Comparison of ENCODE assay signal across 7 cellular contexts in the genomic region with DNA sequence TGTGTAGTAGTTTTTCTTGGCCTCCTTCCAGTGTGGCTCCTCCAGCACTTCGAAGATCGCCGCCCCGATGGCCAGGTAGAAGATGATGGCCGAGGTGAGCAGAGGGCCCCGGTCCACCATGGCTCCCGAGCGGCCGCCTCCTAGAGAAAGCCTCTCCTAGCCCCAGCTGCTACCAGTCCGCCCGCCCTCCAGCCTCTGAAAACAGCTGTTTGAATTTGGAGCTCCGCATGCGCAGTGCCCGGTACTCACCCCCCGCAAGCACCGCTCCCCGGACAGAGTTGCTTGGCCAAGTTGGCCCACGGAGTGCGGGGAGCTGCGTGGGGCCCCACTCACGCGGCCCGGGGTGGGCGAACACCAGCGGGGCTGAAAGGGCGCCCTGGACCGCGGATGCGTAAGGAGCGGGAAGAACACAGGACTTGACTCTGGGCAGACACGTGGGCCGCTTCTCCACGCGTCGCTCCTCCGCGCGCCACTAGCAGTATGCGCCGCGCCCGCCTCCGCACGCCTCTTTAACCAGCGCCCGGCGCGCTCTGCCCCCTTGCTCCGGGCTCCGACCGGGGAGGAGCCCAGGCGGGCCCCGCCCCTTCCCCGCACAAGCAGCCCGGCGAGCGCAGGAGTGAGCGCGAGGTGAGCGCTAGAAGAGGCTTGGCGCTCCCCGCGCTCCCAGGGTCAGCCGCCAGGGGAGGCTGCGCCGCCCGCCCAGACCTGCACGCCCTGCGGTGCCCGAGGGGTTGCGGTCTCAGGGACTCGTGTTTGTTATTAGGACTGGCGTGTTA. TPM values are rescaled to one million over a fixed set of nuclear protein-coding genes. Genes with fewer than 3 reads are reported as not detected.
A peak's percentile ranks its signal among the peaks of the same experiment; 100 is the strongest.
DNase-seq lines count a peak whose midpoint lies in the region; ATAC-seq and TF ChIP-seq lines count a peak whose summit lies in the region.

Gene KCNK5, minus strand, starts transcription at position 484 of the 776 bp plus-strand sequence. Its CDS starts 364 bp downstream, at position 120.

- DNase-seq in NOMO-1 (lab: John Stamatoyannopoulos, UW; ENCODE audit: unreplicated experiment in 2 of 2) (peak; percentile 90 to 93), fibroblast of villous mesenchyme (ENCODE audit: low read depth) (peak; percentile 13), neural progenitor cell (ENCODE audit: low spot score) (peak; percentile 94)
- peak; percentile 69 for DNase-seq in activated T-cell treated with anti-CD3 and anti-CD28 coated beads, Interleukin-2, amount 50 U/mL, for 4 hours

- ATAC-seq in GM18858 (IDR thresholded peaks at IDR 0.05; ENCODE audit: unreplicated experiment) (peak; percentile 66), HG03378 (IDR thresholded peaks at IDR 0.05; ENCODE audit: unreplicated experiment) (peak; percentile 51)
- peak; percentile 94 to 95 for ATAC-seq in activated T-cell treated with anti-CD3 and anti-CD28 coated beads, Interleukin-2, amount 50 U/mL, for 4 hours

- peak within 1 kb of the TSS; percentile 88 for H3K4me3 Mint-ChIP-seq in activated T-cell treated with anti-CD3 and anti-CD28 coated beads, Interleukin-2, amount 50 U/mL, for 4 hours
- peak within 1 kb of the TSS; percentile 89 for H3K4me3 Mint-ChIP-seq in neural progenitor cell

- no peaks in the 10 kb centered on the region for H3K9me3 ChIP-seq in neural progenitor cell (ENCODE audit: low read depth)
- no peaks in the 10 kb centered on the region for H3K9me3 ChIP-seq in stomach smooth muscle (ENCODE audit: control insufficient read depth in 2 of 2, low read length in 2 of 2)

- TF ChIP-seq CTCF in fibroblast of villous mesenchyme (IDR thresholded peaks at IDR 0.05; ENCODE audit: insufficient read depth, low read depth, low read length) (peak; percentile 22), neural progenitor cell (IDR thresholded peaks at IDR 0.05) (peak; percentile 72)

- peaks cover 29% of the 10 kb centered on the region for H3K79me2 ChIP-seq in neural progenitor cell (ENCODE audit: low read depth)

- peaks cover 46% of the 10 kb centered on the region for H3K4me1 Mint-ChIP-seq in activated T-cell treated with anti-CD3 and anti-CD28 coated beads, Interleukin-2, amount 50 U/mL, for 4 hours (ENCODE audit: low read depth)
- H3K4me1 Mint-ChIP-seq in neural progenitor cell = peaks cover 70% of the 10 kb centered on the region

- peak within 1 kb of the TSS; percentile 94 for H3K4me2 ChIP-seq in neural progenitor cell

- peak within 1 kb of the TSS; percentile 46 for H3K27ac Mint-ChIP-seq in neural progenitor cell

- no peaks in the 10 kb centered on the region for H3K36me3 ChIP-seq in neural progenitor cell
- H3K36me3 ChIP-seq in stomach smooth muscle (ENCODE audit: control insufficient read depth in 2 of 2, insufficient read depth in 2 of 2, low read length in 2 of 2) = no peaks in the 10 kb centered on the region

- peaks cover 15% of the 10 kb centered on the region for H3F3A ChIP-seq in neural progenitor cell (ENCODE audit: low read depth)

- H3K9ac ChIP-seq in neural progenitor cell (no peak within 1 kb of the TSS), stomach smooth muscle (ENCODE audit: low read length in 2 of 2) (peak within 1 kb of the TSS in 1 of 2 donors; percentile 21)

- peaks cover 4% of the 10 kb centered on the region for H3K36me3 Mint-ChIP-seq in activated T-cell treated with anti-CD3 and anti-CD28 coated beads, Interleukin-2, amount 50 U/mL, for 4 hours (ENCODE audit: insufficient read depth)
- peaks cover 3% of the 10 kb centered on the region for H3K36me3 Mint-ChIP-seq in neural progenitor cell

- no peaks in the 10 kb centered on the region for H3K27me3 Mint-ChIP-seq in activated T-cell treated with anti-CD3 and anti-CD28 coated beads, Interleukin-2, amount 50 U/mL, for 4 hours (ENCODE audit: low read depth)
- H3K27me3 Mint-ChIP-seq in neural progenitor cell (ENCODE audit: insufficient read depth, low read depth) = peaks cover 13% of the 10 kb centered on the region

- peaks cover 37% of the 10 kb centered on the region for H3K27me3 ChIP-seq in neural progenitor cell
- peaks cover 22 to 28% of the 10 kb centered on the region in 2 donors for H3K27me3 ChIP-seq in stomach smooth muscle (ENCODE audit: control insufficient read depth in 1 of 2, insufficient read depth in 2 of 2, low read length in 2 of 2)

- H3K27ac ChIP-seq in neural progenitor cell (no peak within 1 kb of the TSS), stomach smooth muscle (ENCODE audit: low read length) (no peak within 1 kb of the TSS)

- H3K4me1 ChIP-seq in neural progenitor cell = peaks cover 62% of the 10 kb centered on the region
- peaks cover 14% of the 10 kb centered on the region for H3K4me1 ChIP-seq in stomach smooth muscle (ENCODE audit: control insufficient read depth, insufficient read depth, low read length)

- no peaks in the 10 kb centered on the region for H3K9me3 Mint-ChIP-seq in activated T-cell treated with anti-CD3 and anti-CD28 coated beads, Interleukin-2, amount 50 U/mL, for 4 hours
- H3K9me3 Mint-ChIP-seq in neural progenitor cell = no peaks in the 10 kb centered on the region

- H4K20me1 ChIP-seq in neural progenitor cell (ENCODE audit: low read depth) = peaks cover 11% of the 10 kb centered on the region

- H2AFZ ChIP-seq in neural progenitor cell (replicated peaks) = peak within 1 kb of the TSS; percentile 89

- peak within 1 kb of the TSS; percentile 21 for H3K4me3 ChIP-seq in fibroblast of villous mesenchyme (ENCODE audit: low read depth, low read length)
- H3K4me3 ChIP-seq in neural progenitor cell = peak within 1 kb of the TSS; percentile 66
- peak within 1 kb of the TSS; percentile 58 to 73 for H3K4me3 ChIP-seq in stomach smooth muscle (ENCODE audit: low read length in 2 of 2)

RNA-seq across cellular contexts. Expression of gene KCNK5, which starts in this region (rescaled TPM):
- 10 to 100 TPM; 21.3 to 22.9 (median 22.2) TPM for total RNA-seq in activated T-cell treated with anti-CD3 and anti-CD28 coated beads, Interleukin-2, amount 50 U/mL, for 4 hours
- not detected in 2 replicates for total RNA-seq in fibroblast of villous mesenchyme
- total RNA-seq in neural progenitor cell (ENCODE audit: low replicate concordance) = 5.7 and 7.3 TPM in 2 replicates

Comparison
In these comparisons a context has a peak if more than half of its experiments do, and no peak if none do; other contexts are left out.
1. Peak in DNase-seq and H3K4me3 ChIP-seq in fibroblast of villous mesenchyme; RNA of the gene not detected or under 1 TPM.
2. DNase-seq: peak in every context shown above with its lines; median percentile 94 in neural progenitor cell; 92 in NOMO-1; 69 in activated T-cell treated with anti-CD3 and anti-CD28 coated beads, Interleukin-2, amount 50 U/mL, for 4 hours; 13 in fibroblast of villous mesenchyme.